ENCODE assay signal across 10 cellular contexts in the genomic region with DNA sequence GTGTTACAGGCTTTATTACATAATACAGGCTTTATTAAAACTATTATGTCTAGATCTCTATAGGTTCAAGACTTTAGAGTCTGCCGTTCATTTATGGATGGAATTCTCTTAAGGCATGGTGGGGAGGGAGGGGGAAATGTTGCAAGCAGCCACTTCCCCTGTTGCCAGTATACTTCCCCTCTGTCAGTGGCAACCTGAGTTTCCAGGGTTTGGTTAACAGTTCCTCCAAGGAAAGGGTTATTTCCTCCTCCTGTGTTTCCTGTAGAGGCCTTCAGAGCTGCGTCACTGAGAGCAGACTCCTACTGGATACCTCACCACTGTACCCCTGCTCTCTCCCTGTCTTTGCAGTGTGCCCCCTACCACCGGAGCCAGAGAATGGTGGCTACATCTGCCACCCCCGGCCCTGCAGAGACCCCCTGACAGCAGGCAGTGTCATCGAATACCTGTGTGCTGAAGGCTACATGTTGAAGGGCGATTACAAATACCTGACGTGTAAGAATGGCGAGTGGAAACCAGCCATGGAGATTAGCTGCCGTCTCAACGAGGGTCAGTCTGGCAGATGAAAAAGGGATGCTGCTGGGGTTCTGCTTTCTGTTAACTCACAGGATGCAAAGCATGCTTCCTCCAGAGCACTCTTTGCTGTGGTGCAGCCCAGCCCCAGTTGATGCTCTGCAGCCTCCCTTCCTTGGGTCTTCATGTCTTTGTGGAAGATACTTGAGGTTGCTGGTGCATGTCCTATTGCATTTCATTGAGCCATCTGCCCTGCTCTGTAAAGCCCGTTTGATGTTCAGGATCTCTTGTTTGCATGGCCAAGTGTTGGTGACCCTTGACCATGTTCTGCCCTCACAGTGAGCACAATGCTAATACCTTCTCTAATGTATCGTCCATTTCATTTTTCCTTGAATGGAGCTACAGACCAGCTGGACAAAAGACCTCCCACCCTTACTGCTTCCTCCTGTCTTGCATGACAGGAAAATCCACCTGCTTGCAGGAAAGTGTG.
A peak's percentile ranks its signal among the peaks of the same experiment; 100 is the strongest.
DNase-seq lines count a peak whose midpoint lies in the region; ATAC-seq and TF ChIP-seq lines count a peak whose summit lies in the region.
"Had no signal": no experiment of that assay in that cellular context is flagged by ENCODE, and none has a peak within 500 bp of the region (broad histone marks: within the 10 kb centered on the region; RNA-seq: fewer than 3 reads in every experiment).

No MANE protein-coding gene starts in this region.

- H2BK20ac ChIP-seq in H9 (ENCODE audit: low read depth, low read length, poor library complexity, severe bottlenecking) = no peak overlapping the region

- no peak overlapping the region for H3T11ph ChIP-seq in H9 (ENCODE audit: low read length)

- peaks cover 5% of the 10 kb centered on the region; the same call in 1 of the 2 replicates for H3F3A ChIP-seq in Loucy (ENCODE audit: low read depth)

- H2BK15ac ChIP-seq in H9 (ENCODE audit: low read depth, low read length) = no peak overlapping the region

- no CpG with 5 or more reads among the region's 12 CpGs for WGBS in H9 (ENCODE audit: extremely low coverage, insufficient read length, low lambda C conversion rate)

- no peak overlapping the region for H4K5ac ChIP-seq in H9 (ENCODE audit: insufficient read length, low read depth, low read length)

- H3K36me3 Mint-ChIP-seq in CD8-positive, alpha-beta memory T cell = peaks cover 6 to 58% (median 11%) of the 10 kb centered on the region in 3 donors
- peaks cover 13% of the 10 kb centered on the region for H3K36me3 Mint-ChIP-seq in activated naive CD8-positive, alpha-beta T cell
- H3K36me3 Mint-ChIP-seq in naive thymus-derived CD4-positive, alpha-beta T cell = peaks cover 0 to 41% (median 18%) of the 10 kb centered on the region in 5 donors
- no peaks in the 10 kb centered on the region for H3K36me3 Mint-ChIP-seq in H9 (ENCODE audit: insufficient read depth in 1 of 3, low read depth in 3 of 3)

- no peak overlapping the region for H2AK5ac ChIP-seq in H9 (ENCODE audit: insufficient read length, low read length)

- H3K4me1 ChIP-seq in CD8-positive, alpha-beta memory T cell (ENCODE audit: insufficient read depth, low read length) = peaks cover 15% of the 10 kb centered on the region
- H3K4me1 ChIP-seq in Loucy (ENCODE audit: insufficient read depth, low read length, poor library complexity, severe bottlenecking) (peaks cover 67% of the 10 kb centered on the region), H9 (ENCODE audit: insufficient read depth, low read length) (peaks cover 3% of the 10 kb centered on the region; the same call in 1 of the 2 replicates)
- H3K4me1 ChIP-seq in naive thymus-derived CD4-positive, alpha-beta T cell (ENCODE audit: control insufficient read depth in 2 of 2, insufficient read depth in 2 of 2, low read length in 2 of 2) = peaks cover 0 to 4% of the 10 kb centered on the region in 2 donors

- peak; percentile 73 for ATAC-seq in naive thymus-derived CD4-positive, alpha-beta T cell

- H3K4me3 Mint-ChIP-seq in CD8-positive, alpha-beta memory T cell = peak overlapping the region in 2 of 7 donors; percentile 10 to 26
- H3K4me3 Mint-ChIP-seq in activated naive CD8-positive, alpha-beta T cell = no peak overlapping the region
- H3K4me3 Mint-ChIP-seq in naive thymus-derived CD4-positive, alpha-beta T cell = peak overlapping the region in 2 of 10 donors; percentile 33 to 76
- H3K4me3 Mint-ChIP-seq in H9 = no peak overlapping the region

- peak overlapping the region; percentile 76 for H3K9ac ChIP-seq in Loucy (ENCODE audit: low read depth, low read length, poor library complexity, severe bottlenecking)
- no peak overlapping the region for H3K9ac ChIP-seq in H9 (ENCODE audit: extremely low read depth, insufficient read length, low read length)

- no peak overlapping the region for H3K56ac ChIP-seq in H9 (ENCODE audit: insufficient read length, low read depth, low read length)

- H3K18ac ChIP-seq in H9 (ENCODE audit: insufficient read length, low read depth, low read length) = no peak overlapping the region

- no peak overlapping the region for H2AFZ ChIP-seq in Loucy (ENCODE audit: low read length)
- no peak overlapping the region for H2AFZ ChIP-seq in H9 (ENCODE audit: low read length)

- H3K79me1 ChIP-seq in H9 (ENCODE audit: insufficient read depth, low read depth, low read length, poor library complexity, severe bottlenecking) = no peaks in the 10 kb centered on the region

- H3K27me3 ChIP-seq in CD8-positive, alpha-beta memory T cell (ENCODE audit: insufficient read depth, low read length, poor library complexity, severe bottlenecking) = no peaks in the 10 kb centered on the region
- H3K27me3 ChIP-seq in Loucy (ENCODE audit: insufficient read depth, low read length, poor library complexity, severe bottlenecking) (no peaks in the 10 kb centered on the region), H9 (ENCODE audit: insufficient read depth, low read length) (no peaks in the 10 kb centered on the region)
- no peaks in the 10 kb centered on the region for H3K27me3 ChIP-seq in naive thymus-derived CD4-positive, alpha-beta T cell (ENCODE audit: control insufficient read depth in 2 of 2, insufficient read depth in 2 of 2, low read length in 2 of 2)

- no peak overlapping the region for H3K4ac ChIP-seq in H9 (ENCODE audit: low read depth, low read length)

- H3K36me3 ChIP-seq in CD8-positive, alpha-beta memory T cell (ENCODE audit: insufficient read depth, low read length) = peaks cover 17% of the 10 kb centered on the region
- H3K36me3 ChIP-seq in Loucy (ENCODE audit: insufficient read depth, low read length) = peaks cover 34% of the 10 kb centered on the region; the same call in 1 of the 2 replicates
- peaks cover 0 to 38% (median 9%) of the 10 kb centered on the region in 3 experiments for H3K36me3 ChIP-seq in naive thymus-derived CD4-positive, alpha-beta T cell (ENCODE audit: control insufficient read depth in 2 of 3, insufficient read depth in 3 of 3, low read length in 3 of 3)

- H4K20me1 ChIP-seq in Loucy (ENCODE audit: insufficient read depth, low read length, poor library complexity, severe bottlenecking) (no peaks in the 10 kb centered on the region), H9 (ENCODE audit: control insufficient read depth, insufficient read depth, insufficient read length) (no peaks in the 10 kb centered on the region)

- H3K9me2 ChIP-seq in Loucy (replicated peaks; ENCODE audit: low read depth, low read length) = no peaks in the 10 kb centered on the region

- H3K79me2 ChIP-seq in Loucy (ENCODE audit: insufficient read depth, low read length) (peaks cover 58% of the 10 kb centered on the region), H9 (ENCODE audit: insufficient read depth, low read length) (no peaks in the 10 kb centered on the region)

- H3K27ac Mint-ChIP-seq in CD8-positive, alpha-beta memory T cell = peak overlapping the region in 7 of 8 donors; percentile 8 to 81 (median 63)
- H3K27ac Mint-ChIP-seq in activated naive CD8-positive, alpha-beta T cell = peak overlapping the region; percentile 35
- H3K27ac Mint-ChIP-seq in naive thymus-derived CD4-positive, alpha-beta T cell = peak overlapping the region; percentile 14 to 82 (median 62)
- H3K27ac Mint-ChIP-seq in H9 = peak overlapping the region in 1 of 3 experiments; percentile 40; a peak in 1 of 7 replicates

- no peak overlapping the region for H3K23ac ChIP-seq in H9 (ENCODE audit: insufficient read length, low read depth, low read length)

- H2BK120ac ChIP-seq in H9 (ENCODE audit: low read depth, low read length, poor library complexity, severe bottlenecking) = no peak overlapping the region

- no peak overlapping the region for H3K4me3 ChIP-seq in CD8-positive, alpha-beta memory T cell (ENCODE audit: low read length)
- H3K4me3 ChIP-seq in Loucy (ENCODE audit: low read length, poor library complexity, severe bottlenecking) = peak overlapping the region; percentile 47
- no peak overlapping the region for H3K4me3 ChIP-seq in naive thymus-derived CD4-positive, alpha-beta T cell (ENCODE audit: low read length)

- H3K4me2 ChIP-seq in Loucy (ENCODE audit: low read depth, low read length, poor library complexity, severe bottlenecking) (peak overlapping the region; percentile 73), H9 (ENCODE audit: insufficient read depth, insufficient read length, low read length) (no peak overlapping the region)

- H3K23me2 ChIP-seq in H9 (ENCODE audit: insufficient read length, low read depth, low read length, poor library complexity, severe bottlenecking) = no peaks in the 10 kb centered on the region

- no peak overlapping the region for H2BK5ac ChIP-seq in H9 (ENCODE audit: insufficient read length, low read length)

- CTCF ChIA-PET in CD8-positive, alpha-beta memory T cell (lab: Charles Lee) = interaction anchor here (2.3 kb wide), 1 partner anchor 23 kb away, joined by 9 read pairs; no protein-coding TSS in a partner anchor
- CTCF ChIA-PET in naive thymus-derived CD4-positive, alpha-beta T cell (lab: Charles Lee) = interaction anchor here (1.0 to 1.1 kb wide), 2 partner anchors 11 to 91 kb away, joined by 3 to 4 read pairs; no protein-coding TSS in a partner anchor

- H4K91ac ChIP-seq in H9 (ENCODE audit: insufficient read length, low read depth, low read length) = no peak overlapping the region

- intact Hi-C loops in naive thymus-derived CD4-positive, alpha-beta T cell (cut with micrococcal nuclease) = no loop called here

- peak overlapping the region; percentile 49 for H3K27ac ChIP-seq in CD8-positive, alpha-beta memory T cell (ENCODE audit: low read depth, low read length)
- no peak overlapping the region for H3K27ac ChIP-seq in naive thymus-derived CD4-positive, alpha-beta T cell (ENCODE audit: low read depth, low read length)
- no peak overlapping the region for H3K27ac ChIP-seq in H9 (ENCODE audit: insufficient read length, low read depth, low read length)

- no peak overlapping the region for H2BK12ac ChIP-seq in H9 (ENCODE audit: insufficient read length, low read depth, low read length)

- H4K8ac ChIP-seq in H9 (replicated peaks; ENCODE audit: insufficient read length, low read depth, low read length) = no peak overlapping the region

- H3K27me3 Mint-ChIP-seq in CD8-positive, alpha-beta memory T cell = no peaks in the 10 kb centered on the region
- no peaks in the 10 kb centered on the region for H3K27me3 Mint-ChIP-seq in activated naive CD8-positive, alpha-beta T cell
- H3K27me3 Mint-ChIP-seq in naive thymus-derived CD4-positive, alpha-beta T cell = no peaks in the 10 kb centered on the region
- H3K27me3 Mint-ChIP-seq in H9 (ENCODE audit: low read depth) = no peaks in the 10 kb centered on the region

- H3K14ac ChIP-seq in H9 (ENCODE audit: insufficient read depth, low read length) = no peak overlapping the region

- H3K4me1 Mint-ChIP-seq in CD8-positive, alpha-beta memory T cell = peaks cover 41 to 62% (median 49%) of the 10 kb centered on the region in 3 donors
- peaks cover 46% of the 10 kb centered on the region for H3K4me1 Mint-ChIP-seq in activated naive CD8-positive, alpha-beta T cell (ENCODE audit: low read depth)
- H3K4me1 Mint-ChIP-seq in naive thymus-derived CD4-positive, alpha-beta T cell = peaks cover 46 to 83% (median 58%) of the 10 kb centered on the region in 7 donors
- peaks cover 35 to 37% of the 10 kb centered on the region in 2 experiments for H3K4me1 Mint-ChIP-seq in H9

- POLR2A ChIA-PET in CD8-positive, alpha-beta memory T cell (lab: Charles Lee) = no interaction called here
- POLR2A ChIA-PET in naive thymus-derived CD4-positive, alpha-beta T cell (lab: Charles Lee) = interaction anchor here (0.6 kb wide), 1 partner anchor 49 kb away, joined by 3 read pairs; no protein-coding TSS in a partner anchor

- no peaks in the 10 kb centered on the region for H3K9me3 Mint-ChIP-seq in CD8-positive, alpha-beta memory T cell
- H3K9me3 Mint-ChIP-seq in activated naive CD8-positive, alpha-beta T cell (ENCODE audit: low read depth) = no peaks in the 10 kb centered on the region
- no peaks in the 10 kb centered on the region for H3K9me3 Mint-ChIP-seq in naive thymus-derived CD4-positive, alpha-beta T cell
- no peaks in the 10 kb centered on the region for H3K9me3 Mint-ChIP-seq in H9

- no peaks in the 10 kb centered on the region for H3K9me3 ChIP-seq in CD8-positive, alpha-beta memory T cell (ENCODE audit: low read length)
- H3K9me3 ChIP-seq in Loucy (ENCODE audit: insufficient read depth, low read depth, low read length) = no peaks in the 10 kb centered on the region
- H3K9me3 ChIP-seq in naive thymus-derived CD4-positive, alpha-beta T cell (ENCODE audit: control insufficient read depth in 2 of 3, low read length in 3 of 3) = no peaks in the 10 kb centered on the region
- H3K9me3 ChIP-seq in H9 (ENCODE audit: control insufficient read depth, low read depth, low read length) = no peaks in the 10 kb centered on the region

- TF ChIP-seq CTCF in Loucy (conservative IDR thresholded peaks at IDR 0.05; ENCODE audit: low read length) = no peak
- TF ChIP-seq CTCF in H9 (conservative IDR thresholded peaks at IDR 0.05) = no peak

- DNase-seq in CD8-positive, alpha-beta memory T cell = no peak
- no peak for DNase-seq in naive thymus-derived CD4-positive, alpha-beta T cell
- DNase-seq in GM03348 (ENCODE audit: low spot score) = no peak
- DNase-seq in stimulated activated CD4-positive, alpha-beta T cell treated with anti-CD3 and anti-CD28 coated beads, Interleukin-4, amount 100 ng/mL, for 1 hour = no peak
- no peak for DNase-seq in NK-92 treated with Interleukin-12 subunit alpha and Interleukin-12 subunit beta, amount 100 ng/mL, for 24 hours (lab: John Stamatoyannopoulos, UW)
- DNase-seq in H9 = no peak
- DNase-seq: activated CD8-positive, alpha-beta memory T cell treated with anti-CD3 and anti-CD28 coated beads for 24 hours; foreskin melanocyte had no signal
